ENCODE assay signal across 14 cellular contexts in genomic region chr13:72537400-72537780, GRCh38.
"Had no signal": no experiment of that assay in that cellular context is flagged by ENCODE, and none has a peak within 500 bp of the region (broad histone marks: within the 10 kb centered on the region; RNA-seq: fewer than 3 reads in every experiment).

No MANE protein-coding gene starts in this region.

- H3K36me3 ChIP-seq: brain microvascular endothelial cell had no signal

- H3K4me3 Mint-ChIP-seq: activated CD4-positive, alpha-beta T cell treated with anti-CD3 and anti-CD28 coated beads, Interleukin-2, amount 10 ng/mL, durations not matched to agents 7 days and 5 days; activated naive CD8-positive, alpha-beta T cell treated with anti-CD3 and anti-CD28 coated beads, Interleukin-2, amount 10 ng/mL, durations not matched to agents 7 days and 5 days; activated T-helper 1 cell treated with anti-CD3 and anti-CD28 coated beads, Interleukin-12 subunit alpha, Interleukin-12 subunit beta, Interleukin-2, Interleukin-4 antibody, amounts not matched to agents 30 ng/mL and 10 ng/mL and 1 ng/mL, durations not matched to agents 14 hours and 24 hours and 36 hours; central memory CD8-positive, alpha-beta T cell; memory B cell had no signal

- H3K36me3 Mint-ChIP-seq: activated naive CD8-positive, alpha-beta T cell treated with anti-CD3 and anti-CD28 coated beads, Interleukin-2, amount 10 ng/mL, durations not matched to agents 7 days and 5 days; memory B cell had no signal

- H3K27ac ChIP-seq: brain microvascular endothelial cell, foreskin keratinocyte had no signal

- DNase-seq: activated CD4-positive, alpha-beta T cell treated with anti-CD3 and anti-CD28 coated beads, Interleukin-2, amount 10 ng/mL, durations not matched to agents 7 days and 5 days; activated naive CD8-positive, alpha-beta T cell treated with anti-CD3 and anti-CD28 coated beads, Interleukin-2, amount 10 ng/mL, durations not matched to agents 7 days and 5 days; brain microvascular endothelial cell; cortex of kidney; effector CD8-positive, alpha-beta T cell; foreskin keratinocyte; glutamatergic neuron; stimulated activated CD4-positive, alpha-beta T cell treated with anti-CD3 and anti-CD28 coated beads, Interleukin-15, amount 100 ng/mL, for 24 hours; stimulated activated CD4-positive, alpha-beta T cell treated with anti-CD3 and anti-CD28 coated beads, Interleukin-4, amount 100 ng/mL, for 24 hours; stimulated activated naive CD4-positive, alpha-beta T cell; trophoblast cell had no signal

- H3K27me3 ChIP-seq: brain microvascular endothelial cell, foreskin keratinocyte had no signal

- H3K27me3 Mint-ChIP-seq: activated CD4-positive, alpha-beta T cell treated with anti-CD3 and anti-CD28 coated beads, Interleukin-2, amount 10 ng/mL, durations not matched to agents 7 days and 5 days; activated naive CD8-positive, alpha-beta T cell treated with anti-CD3 and anti-CD28 coated beads, Interleukin-2, amount 10 ng/mL, durations not matched to agents 7 days and 5 days; central memory CD8-positive, alpha-beta T cell; memory B cell had no signal

- H3K27ac Mint-ChIP-seq: activated CD4-positive, alpha-beta T cell treated with anti-CD3 and anti-CD28 coated beads, Interleukin-2, amount 10 ng/mL, durations not matched to agents 7 days and 5 days; activated naive CD8-positive, alpha-beta T cell treated with anti-CD3 and anti-CD28 coated beads, Interleukin-2, amount 10 ng/mL, durations not matched to agents 7 days and 5 days; activated T-helper 1 cell treated with anti-CD3 and anti-CD28 coated beads, Interleukin-12 subunit alpha, Interleukin-12 subunit beta, Interleukin-2, Interleukin-4 antibody, amounts not matched to agents 30 ng/mL and 10 ng/mL and 1 ng/mL, durations not matched to agents 14 hours and 24 hours and 36 hours; memory B cell had no signal

- H3K9me3 Mint-ChIP-seq: activated CD4-positive, alpha-beta T cell treated with anti-CD3 and anti-CD28 coated beads, Interleukin-2, amount 10 ng/mL, durations not matched to agents 7 days and 5 days; activated naive CD8-positive, alpha-beta T cell treated with anti-CD3 and anti-CD28 coated beads, Interleukin-2, amount 10 ng/mL, durations not matched to agents 7 days and 5 days; activated T-helper 1 cell treated with anti-CD3 and anti-CD28 coated beads, Interleukin-12 subunit alpha, Interleukin-12 subunit beta, Interleukin-2, Interleukin-4 antibody, amounts not matched to agents 30 ng/mL and 10 ng/mL and 1 ng/mL, durations not matched to agents 14 hours and 24 hours and 36 hours; central memory CD8-positive, alpha-beta T cell; memory B cell had no signal

- ATAC-seq: foreskin keratinocyte had no signal

- H3K4me1 Mint-ChIP-seq: activated CD4-positive, alpha-beta T cell treated with anti-CD3 and anti-CD28 coated beads, Interleukin-2, amount 10 ng/mL, durations not matched to agents 7 days and 5 days; activated naive CD8-positive, alpha-beta T cell treated with anti-CD3 and anti-CD28 coated beads, Interleukin-2, amount 10 ng/mL, durations not matched to agents 7 days and 5 days; central memory CD8-positive, alpha-beta T cell; memory B cell had no signal
